1 cellular context compared by ENCODE assay signal in genomic region chr19:17860993-17861360, GRCh38.
A peak's percentile ranks its signal among the peaks of the same experiment; 100 is the strongest.
TF ChIP-seq lines count a peak whose summit lies in the region.

No MANE protein-coding gene starts in this region.

TF ChIP-seq in GM12878, 131 proteins besides CTCF, POLR2A, EP300 and RAD21:
- TF ChIP-seq, protein P1, sequence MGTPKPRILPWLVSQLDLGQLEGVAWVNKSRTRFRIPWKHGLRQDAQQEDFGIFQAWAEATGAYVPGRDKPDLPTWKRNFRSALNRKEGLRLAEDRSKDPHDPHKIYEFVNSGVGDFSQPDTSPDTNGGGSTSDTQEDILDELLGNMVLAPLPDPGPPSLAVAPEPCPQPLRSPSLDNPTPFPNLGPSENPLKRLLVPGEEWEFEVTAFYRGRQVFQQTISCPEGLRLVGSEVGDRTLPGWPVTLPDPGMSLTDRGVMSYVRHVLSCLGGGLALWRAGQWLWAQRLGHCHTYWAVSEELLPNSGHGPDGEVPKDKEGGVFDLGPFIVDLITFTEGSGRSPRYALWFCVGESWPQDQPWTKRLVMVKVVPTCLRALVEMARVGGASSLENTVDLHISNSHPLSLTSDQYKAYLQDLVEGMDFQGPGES (IDR thresholded peaks at IDR 0.05): no peak
- TF ChIP-seq HDGF (IDR thresholded peaks at IDR 0.05): 0 out of 2 replicates have a peak, but pooled peaks have one; percentile 27
